In genomic region chr1:168553680-168554553, GRCh38 we compare ENCODE assay signal across 1 cellular context.
TF ChIP-seq lines count a peak whose summit lies in the region.

No MANE protein-coding gene starts in this region.

TF ChIP-seq in GM12878, 131 proteins besides CTCF, POLR2A, EP300 and RAD21 (continued from another document):
- TF ChIP-seq HSF1 (IDR thresholded peaks at IDR 0.05; ENCODE audit: low read depth, low read length) (no peak), CHD2 (IDR thresholded peaks at IDR 0.05; ENCODE audit: borderline replicate concordance, low read depth, low read length) (no peak), HCFC1 (IDR thresholded peaks at IDR 0.05; ENCODE audit: low read length) (no peak), USF1 (IDR thresholded peaks at IDR 0.05; ENCODE audit: borderline replicate concordance, extremely low read length, insufficient read depth, low read depth, low read length) (no peak), PAX5 (IDR thresholded peaks at IDR 0.05; ENCODE audit: borderline replicate concordance, low read depth, low read length) (no peak), SIN3A (IDR thresholded peaks at IDR 0.05; ENCODE audit: low read depth, low read length) (no peak), RELA (IDR thresholded peaks at IDR 0.05; ENCODE audit: borderline replicate concordance, partially characterized antibody) (no peak), ZNF274 (IDR thresholded peaks at IDR 0.05; ENCODE audit: insufficient read depth, insufficient read length) (no peak), MYB (IDR thresholded peaks at IDR 0.05; ENCODE audit: borderline replicate concordance, low read depth, low read length) (no peak), ZZZ3 (IDR thresholded peaks at IDR 0.05; ENCODE audit: control insufficient read depth, insufficient read length, low read depth) (no peak), SMC3 (IDR thresholded peaks at IDR 0.05; ENCODE audit: borderline replicate concordance, low read length) (no peak), BCLAF1 (IDR thresholded peaks at IDR 0.05) (no peak), SP1 (IDR thresholded peaks at IDR 0.05; ENCODE audit: low read depth, low read length) (no peak), CBFB (IDR thresholded peaks at IDR 0.05; ENCODE audit: low read depth) (no peak), NR2C1 (IDR thresholded peaks at IDR 0.05) (no peak; the same call in 1 of the 2 replicates), YY1 (IDR thresholded peaks at IDR 0.05; ENCODE audit: low read depth, low read length) (no peak), ATF3 (IDR thresholded peaks at IDR 0.05; ENCODE audit: borderline replicate concordance, extremely low read depth, low read depth, low read length) (no peak), HDAC6 (IDR thresholded peaks at IDR 0.05; ENCODE audit: unreplicated experiment) (no peak)
TF ChIP-seq in GM12878: peak in this region for 25.
